ENCODE assay signal across 18 cellular contexts in genomic region chr14:93984070-93984469, GRCh38. TPM values are rescaled to one million over a fixed set of nuclear protein-coding genes. Genes with fewer than 3 reads are reported as not detected.
DNase-seq lines count a peak whose midpoint lies in the region; ATAC-seq lines count a peak whose summit lies in the region.
"Had no signal": no experiment of that assay in that cellular context is flagged by ENCODE, and none has a peak within 500 bp of the region (broad histone marks: within the 10 kb centered on the region; RNA-seq: fewer than 3 reads in every experiment).

No MANE protein-coding gene starts in this region.

- H3K27me3 ChIP-seq in naive thymus-derived CD4-positive, alpha-beta T cell (ENCODE audit: control insufficient read depth in 2 of 2, insufficient read depth in 2 of 2, low read length in 2 of 2) = no peaks in the 10 kb centered on the region
- H3K27me3 ChIP-seq: right lobe of liver had no signal

- POLR2A ChIA-PET in activated CD4-positive, alpha-beta T cell treated with anti-CD3 and anti-CD28 coated beads for 36 hours (lab: Charles Lee) = no interaction called here
- POLR2A ChIA-PET in naive thymus-derived CD4-positive, alpha-beta T cell (lab: Charles Lee) = interaction anchor here (1.0 kb wide), 1 partner anchor 23 kb away, joined by 3 read pairs; no protein-coding TSS in a partner anchor

- peaks cover 2% of the 10 kb centered on the region for H3K9me3 Mint-ChIP-seq in activated CD4-positive, alpha-beta T cell treated with anti-CD3 and anti-CD28 coated beads for 36 hours (ENCODE audit: low read depth)
- peaks cover 0 to 5% (median 0%) of the 10 kb centered on the region in 11 donors for H3K9me3 Mint-ChIP-seq in naive thymus-derived CD4-positive, alpha-beta T cell
- H3K9me3 Mint-ChIP-seq: nephron; stimulated activated naive CD8-positive, alpha-beta T cell treated with anti-CD3 and anti-CD28 coated beads, Interleukin-15, Interleukin-2, amounts not matched to agents 100 ng/mL and 50 ng/mL, for 24 hours had no signal

- H3K4me1 ChIP-seq in naive thymus-derived CD4-positive, alpha-beta T cell (ENCODE audit: control insufficient read depth in 2 of 2, insufficient read depth in 2 of 2, low read length in 2 of 2) = peaks cover 1 to 9% of the 10 kb centered on the region in 2 donors
- H3K4me1 ChIP-seq: right lobe of liver had no signal

- intact Hi-C loops in activated CD4-positive, alpha-beta T cell treated with anti-CD3 and anti-CD28 coated beads for 36 hours (cut with DNase I, micrococcal nuclease) = no loop called here
- intact Hi-C loops in naive thymus-derived CD4-positive, alpha-beta T cell (cut with micrococcal nuclease) = no loop called here

- ATAC-seq in activated CD4-positive, alpha-beta T cell treated with anti-CD3 and anti-CD28 coated beads for 36 hours = peak; percentile 29
- ATAC-seq in naive thymus-derived CD4-positive, alpha-beta T cell = no peak
- ATAC-seq: activated T-helper 17 cell treated with anti-CD3 and anti-CD28 coated beads, Interleukin-2, amount 50 U/mL, for 72 hours had no signal

- no peaks in the 10 kb centered on the region for H3K36me3 ChIP-seq in naive thymus-derived CD4-positive, alpha-beta T cell (ENCODE audit: control insufficient read depth in 2 of 3, insufficient read depth in 3 of 3, low read length in 3 of 3)
- H3K36me3 ChIP-seq: right lobe of liver had no signal

- CTCF ChIA-PET in activated CD4-positive, alpha-beta T cell treated with anti-CD3 and anti-CD28 coated beads for 36 hours (lab: Charles Lee) = interaction anchor here (1.4 to 3.7 kb wide), 2 partner anchors 17 to 45 kb away, joined by 4 to 23 read pairs; no protein-coding TSS in a partner anchor
- CTCF ChIA-PET in naive thymus-derived CD4-positive, alpha-beta T cell (lab: Charles Lee) = interaction anchor here (0.6 to 3.6 kb wide), 2 partner anchors 9 to 45 kb away, joined by 3 to 15 read pairs; no protein-coding TSS in a partner anchor

- no peak overlapping the region for H3K4me3 Mint-ChIP-seq in activated CD4-positive, alpha-beta T cell treated with anti-CD3 and anti-CD28 coated beads for 36 hours
- H3K4me3 Mint-ChIP-seq in naive thymus-derived CD4-positive, alpha-beta T cell = no peak overlapping the region
- H3K4me3 Mint-ChIP-seq: activated T-helper 17 cell treated with anti-CD3 and anti-CD28 coated beads, Interleukin-2, amount 50 U/mL, for 72 hours; nephron; stimulated activated naive CD8-positive, alpha-beta T cell treated with anti-CD3 and anti-CD28 coated beads, Interleukin-15, Interleukin-2, amounts not matched to agents 100 ng/mL and 50 ng/mL, for 24 hours had no signal

- peaks cover 5% of the 10 kb centered on the region for H3K36me3 Mint-ChIP-seq in activated CD4-positive, alpha-beta T cell treated with anti-CD3 and anti-CD28 coated beads for 36 hours (ENCODE audit: low read depth)
- peaks cover 0 to 11% (median 0%) of the 10 kb centered on the region in 5 donors for H3K36me3 Mint-ChIP-seq in naive thymus-derived CD4-positive, alpha-beta T cell

- H3K9me3 ChIP-seq in naive thymus-derived CD4-positive, alpha-beta T cell (ENCODE audit: control insufficient read depth in 2 of 3, low read length in 3 of 3) = no peaks in the 10 kb centered on the region
- H3K9me3 ChIP-seq: right lobe of liver had no signal

- no peak overlapping the region for H3K4me3 ChIP-seq in naive thymus-derived CD4-positive, alpha-beta T cell (ENCODE audit: low read length)
- H3K4me3 ChIP-seq: right lobe of liver had no signal

- no peak overlapping the region for H3K27ac ChIP-seq in naive thymus-derived CD4-positive, alpha-beta T cell (ENCODE audit: low read depth, low read length)
- H3K27ac ChIP-seq: 22Rv1, right lobe of liver had no signal

- no peak overlapping the region for H3K27ac Mint-ChIP-seq in activated CD4-positive, alpha-beta T cell treated with anti-CD3 and anti-CD28 coated beads for 36 hours
- no peak overlapping the region for H3K27ac Mint-ChIP-seq in naive thymus-derived CD4-positive, alpha-beta T cell
- H3K27ac Mint-ChIP-seq: activated T-helper 17 cell treated with anti-CD3 and anti-CD28 coated beads, Interleukin-2, amount 50 U/mL, for 72 hours; nephron; stimulated activated naive CD8-positive, alpha-beta T cell treated with anti-CD3 and anti-CD28 coated beads, Interleukin-15, Interleukin-2, amounts not matched to agents 100 ng/mL and 50 ng/mL, for 24 hours had no signal

- DNase-seq in activated CD4-positive, alpha-beta T cell treated with anti-CD3 and anti-CD28 coated beads for 36 hours = no peak
- no peak for DNase-seq in activated CD4-positive, alpha-beta T cell treated with anti-CD3 and anti-CD28 coated beads for 4 hours
- DNase-seq in NCI-H69 (lab: John Stamatoyannopoulos, UW) = peak; percentile 13
- peak; percentile 88 for DNase-seq in glomerular visceral epithelial cell (ENCODE audit: extremely low spot score)
- peak; percentile 70 for DNase-seq in stromal cell of bone marrow (ENCODE audit: low read depth)
- no peak for DNase-seq in naive thymus-derived CD4-positive, alpha-beta T cell
- DNase-seq in mucosa of gallbladder (ENCODE audit: low spot score) = no peak
- no peak for DNase-seq in activated effector memory CD4-positive, alpha-beta T cell treated with Interleukin-2 at 50 U/mL for 16 hours
- DNase-seq: activated CD4-positive, alpha-beta T cell treated with anti-CD3 and anti-CD28 coated beads, Interleukin-2, amount 50 U/mL, for 4 hours; glutamatergic neuron; left cardiac atrium; NCI-H1105 treated with DMSO at 0.1 percent for 48 hours; NCI-H526; right lobe of liver had no signal

- peaks cover 21% of the 10 kb centered on the region for H3K4me1 Mint-ChIP-seq in activated CD4-positive, alpha-beta T cell treated with anti-CD3 and anti-CD28 coated beads for 36 hours
- H3K4me1 Mint-ChIP-seq in naive thymus-derived CD4-positive, alpha-beta T cell = peaks cover 5 to 28% (median 27%) of the 10 kb centered on the region in 7 donors

- no peaks in the 10 kb centered on the region for H3K27me3 Mint-ChIP-seq in activated CD4-positive, alpha-beta T cell treated with anti-CD3 and anti-CD28 coated beads for 36 hours
- peaks cover 0 to 3% (median 0%) of the 10 kb centered on the region in 5 donors for H3K27me3 Mint-ChIP-seq in naive thymus-derived CD4-positive, alpha-beta T cell
- H3K27me3 Mint-ChIP-seq: activated T-helper 17 cell treated with anti-CD3 and anti-CD28 coated beads, Interleukin-2, amount 50 U/mL, for 72 hours had no signal

RNA-seq across cellular contexts. Expression of gene ASB2, which starts 7.7 kb away (rescaled TPM):
- 10 to 100 TPM; 24.8 to 25.5 TPM for total RNA-seq in activated CD4-positive, alpha-beta T cell treated with anti-CD3 and anti-CD28 coated beads for 36 hours
- 10 to 100 TPM in 1 of 5 experiments, 1 to 10 TPM in 2, under 1 TPM in 2; 0.32 to 63.1 (median 1.4) TPM for total RNA-seq in naive thymus-derived CD4-positive, alpha-beta T cell
- polyA plus RNA-seq in naive thymus-derived CD4-positive, alpha-beta T cell = not detected
- total RNA-seq in mucosa of gallbladder = 28.0 TPM

RNA-seq across cellular contexts. Expression of gene CCDC197, which starts 13.0 kb away (rescaled TPM):
- under 1 TPM; 0.34 to 0.53 TPM for total RNA-seq in activated CD4-positive, alpha-beta T cell treated with anti-CD3 and anti-CD28 coated beads for 36 hours
- total RNA-seq in naive thymus-derived CD4-positive, alpha-beta T cell = not detected
- not detected for polyA plus RNA-seq in naive thymus-derived CD4-positive, alpha-beta T cell
- not detected for total RNA-seq in mucosa of gallbladder
- total RNA-seq: left cardiac atrium, right lobe of liver had no signal

RNA-seq across cellular contexts. Expression of gene OTUB2, which starts 42.1 kb away (rescaled TPM):
- under 1 TPM; 0.75 to 0.93 TPM for total RNA-seq in activated CD4-positive, alpha-beta T cell treated with anti-CD3 and anti-CD28 coated beads for 36 hours
- total RNA-seq in naive thymus-derived CD4-positive, alpha-beta T cell = 1 to 10 TPM in 1 of 5 experiments, under 1 TPM in 3, not detected in 1; 0.11 to 2.5 (median 0.63) TPM
- under 1 TPM; 0.35 to 0.56 TPM for polyA plus RNA-seq in naive thymus-derived CD4-positive, alpha-beta T cell
- total RNA-seq in mucosa of gallbladder = 2.1 TPM

RNA-seq across cellular contexts. Expression of gene FAM181A, which starts 56.9 kb away (rescaled TPM):
- not detected for total RNA-seq in activated CD4-positive, alpha-beta T cell treated with anti-CD3 and anti-CD28 coated beads for 36 hours
- not detected for total RNA-seq in naive thymus-derived CD4-positive, alpha-beta T cell
- not detected for polyA plus RNA-seq in naive thymus-derived CD4-positive, alpha-beta T cell
- not detected for total RNA-seq in mucosa of gallbladder
- total RNA-seq: activated T-helper 17 cell treated with anti-CD3 and anti-CD28 coated beads, Interleukin-2, amount 50 U/mL, for 72 hours; left cardiac atrium; right lobe of liver had no signal

Comparison
In these comparisons a context has a peak if more than half of its experiments do, and no peak if none do; other contexts are left out.
1. DNase-seq: peak in NCI-H69 (single experiment), glomerular visceral epithelial cell (single experiment) and stromal cell of bone marrow (single experiment); none in activated CD4-positive, alpha-beta T cell treated with anti-CD3 and anti-CD28 coated beads for 36 hours (single experiment), activated CD4-positive, alpha-beta T cell treated with anti-CD3 and anti-CD28 coated beads for 4 hours (0 of 2), naive thymus-derived CD4-positive, alpha-beta T cell (0 of 9), mucosa of gallbladder (single experiment) and activated effector memory CD4-positive, alpha-beta T cell treated with Interleukin-2 at 50 U/mL for 16 hours (single experiment).